Comparison of ENCODE assay signal across 8 cellular contexts in the genomic region with DNA sequence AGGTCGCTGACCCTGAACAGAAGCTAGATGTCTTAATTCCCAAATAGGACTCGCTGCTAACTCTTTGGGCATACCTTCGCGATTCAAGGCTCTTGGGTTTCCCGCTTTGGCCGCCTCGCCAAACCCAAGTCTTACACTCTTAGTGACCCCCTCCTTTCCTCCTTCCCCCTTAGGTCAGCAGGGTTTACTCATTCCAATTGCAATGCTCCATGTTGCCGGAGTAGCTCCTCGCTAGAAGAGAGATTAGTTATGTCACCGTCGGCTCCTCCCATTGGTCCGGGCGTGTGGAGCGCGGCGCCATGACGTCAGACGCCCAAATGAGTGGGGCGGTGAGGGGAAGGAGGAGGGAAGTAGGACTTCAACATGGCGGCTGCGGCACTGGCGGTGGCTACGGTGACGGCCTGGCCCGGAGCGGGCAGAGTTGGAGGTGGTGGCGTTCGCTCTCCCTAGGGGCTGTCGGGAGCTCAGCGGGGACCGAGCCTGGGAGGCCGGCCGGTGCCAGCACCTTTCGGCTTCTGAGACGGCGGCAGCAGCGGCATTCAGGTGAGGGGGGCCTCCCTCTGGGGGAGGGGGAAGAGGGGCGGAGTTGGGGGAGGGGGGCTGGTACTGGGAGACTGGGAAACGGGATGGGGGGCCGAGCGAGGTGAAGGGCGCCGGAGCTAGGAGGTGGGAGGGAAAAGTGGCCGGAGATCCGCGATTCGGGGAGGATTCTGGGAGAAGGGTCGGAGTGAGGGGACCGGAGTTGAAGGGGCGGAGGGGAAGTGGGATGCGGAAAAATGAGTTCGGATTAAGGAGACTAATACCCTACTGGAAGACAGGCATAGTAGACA. TPM values are rescaled to one million over a fixed set of nuclear protein-coding genes. Genes with fewer than 3 reads are reported as not detected.
A peak's percentile ranks its signal among the peaks of the same experiment; 100 is the strongest.
DNase-seq lines count a peak whose midpoint lies in the region; ATAC-seq and TF ChIP-seq lines count a peak whose summit lies in the region.

Gene UBAP1, plus strand, starts transcription at position 346 of the 830 bp plus-strand sequence. CDS start 41,872 bp downstream, outside the sequence.

- H3K4me3 ChIP-seq in Panc1 (ENCODE audit: low read depth in 2 of 2, low read length in 2 of 2), result peak within 1 kb of the TSS; percentile 63 to 85
- peak within 1 kb of the TSS; percentile 77 to 96 (median 90) for H3K4me3 ChIP-seq in esophagus muscularis mucosa
- H3K4me3 ChIP-seq in muscle layer of duodenum (ENCODE audit: low read depth in 1 of 2, low read length in 2 of 2), result peak within 1 kb of the TSS; percentile 74 to 100

- CTCF ChIA-PET in Panc1 (lab: Charles Lee), result interaction anchor here (0.5 to 0.7 kb wide), 5 partner anchors 16 to 286 kb away, joined by 3 to 6 read pairs (median 5); no protein-coding TSS in a partner anchor

- BruUV-seq in Panc1 (replicated peaks; lab: Mats Ljungman, UMichigan), result no TSS peak

- in situ Hi-C loops in Panc1 (cut with HindIII; ENCODE audit: low pct_unique_long_range_greater_than_20kb, low sequenced_read_pairs), result no loop called here

- TF ChIP-seq POLR2A in esophagus muscularis mucosa (IDR thresholded peaks at IDR 0.05; ENCODE audit: low read depth), result peak; percentile 88

- TF ChIP-seq CTCF in Panc1 (IDR thresholded peaks at IDR 0.05), result no peak
- TF ChIP-seq CTCF in esophagus muscularis mucosa (IDR thresholded peaks at IDR 0.05), result peak in 1 of 3 experiments; percentile 8

- H3K9me3 ChIP-seq in Panc1 (ENCODE audit: control insufficient read depth, insufficient read depth, low read depth, low read length) (no peaks in the 10 kb centered on the region), esophagus muscularis mucosa (no peaks in the 10 kb centered on the region), muscle layer of duodenum (ENCODE audit: control insufficient read depth in 1 of 2, low read length in 2 of 2) (no peaks in the 10 kb centered on the region)

- WGBS in esophagus muscularis mucosa, result under 1% methylated on average over 43 of the region's 52 CpGs

- H3K27me3 ChIP-seq in Panc1 (ENCODE audit: control insufficient read depth, insufficient read depth, low read length), result no peaks in the 10 kb centered on the region
- no peaks in the 10 kb centered on the region for H3K27me3 ChIP-seq in esophagus muscularis mucosa
- no peaks in the 10 kb centered on the region for H3K27me3 ChIP-seq in muscle layer of duodenum (ENCODE audit: low read depth, low read length)

- ATAC-seq in GM21723 (IDR thresholded peaks at IDR 0.05; ENCODE audit: unreplicated experiment), result peak; percentile 99
- peak; percentile 99 for ATAC-seq in Panc1

- peak within 1 kb of the TSS; percentile 92 for H3K27ac ChIP-seq in Panc1 (ENCODE audit: low read length)
- H3K27ac ChIP-seq in esophagus muscularis mucosa (replicated peaks in 1 of 4), result peak within 1 kb of the TSS; percentile 87 to 97 (median 96)
- H3K27ac ChIP-seq in muscle layer of duodenum (ENCODE audit: low read length), result peak within 1 kb of the TSS; percentile 99

- no peaks in the 10 kb centered on the region for H3K36me3 ChIP-seq in Panc1 (ENCODE audit: control insufficient read depth, insufficient read depth, low read length)
- peaks cover 0 to 2% (median under 1%) of the 10 kb centered on the region in 4 donors for H3K36me3 ChIP-seq in esophagus muscularis mucosa
- peaks cover 0 to 14% of the 10 kb centered on the region in 2 donors for H3K36me3 ChIP-seq in muscle layer of duodenum (ENCODE audit: control insufficient read depth in 1 of 2, insufficient read depth in 2 of 2, low read length in 2 of 2)

- POLR2A ChIA-PET in Panc1 (lab: Charles Lee), result interaction anchor here (0.5 to 0.7 kb wide), 5 partner anchors 13 to 241 kb away, joined by 3 to 12 read pairs (median 5); no protein-coding TSS in a partner anchor

- DNase-seq in DMS53 (lab: John Stamatoyannopoulos, UW) (peak; percentile 97), KG1 (lab: John Stamatoyannopoulos, UW) (peak; percentile 93), Panc1 (ENCODE audit: low read depth, low spot score) (peak; percentile 83), esophagus muscularis mucosa (ENCODE audit: extremely low spot score) (peak; percentile 99)
- peak; percentile 96 to 97 for DNase-seq in activated T-cell treated with anti-CD3 and anti-CD28 coated beads, Interleukin-2, amount 50 U/mL, for 48 hours
- DNase-seq in stimulated activated CD8-positive, alpha-beta memory T cell treated with anti-CD3 and anti-CD28 coated beads, Interleukin-7, amount 100 ng/mL, for 4 hours (ENCODE audit: low read depth in 2 of 2), result peak; percentile 92 to 93

- no peak for TF ChIP-seq EP300 in esophagus muscularis mucosa (IDR thresholded peaks at IDR 0.05)

- intact Hi-C loops in Panc1 (cut with micrococcal nuclease; ENCODE audit: unreplicated experiment) (no loop called here), esophagus muscularis mucosa (cut with DNase I) (loop anchor here (2.0 to 10.0 kb wide), 3 partner anchors 52 to 146 kb away; partner anchors contain the start of genes DCAF12, KIF24 and NUDT2)

- H3K4me1 ChIP-seq in Panc1 (ENCODE audit: control insufficient read depth, insufficient read depth, low read length) (peaks cover 4% of the 10 kb centered on the region; the same call in 1 of the 2 replicates), esophagus muscularis mucosa (peaks cover 4 to 31% (median 25%) of the 10 kb centered on the region in 4 donors), muscle layer of duodenum (ENCODE audit: control insufficient read depth in 1 of 2, insufficient read depth in 2 of 2, low read length in 2 of 2) (no peaks in the 10 kb centered on the region)

RNA-seq across cellular contexts. Expression of gene UBAP1, which starts in this region (rescaled TPM):
- total RNA-seq in Panc1 (2021; ENCODE audit: unreplicated experiment) (55.3 TPM), esophagus muscularis mucosa (10 to 100 TPM; 54.0 to 84.3 (median 72.6) TPM)
- polyA plus RNA-seq in Panc1 (2012; ENCODE audit: insufficient read length), result 44.9 TPM

Comparison
In these comparisons a context has a peak if more than half of its experiments do, and no peak if none do; other contexts are left out.
1. Peak in every context shown above with its lines: DNase-seq, ATAC-seq, H3K4me3 ChIP-seq and H3K27ac ChIP-seq.